10 cellular contexts compared by ENCODE assay signal in genomic region chr22:39559456-39560105, GRCh38. TPM values are rescaled to one million over a fixed set of nuclear protein-coding genes. Genes with fewer than 3 reads are reported as not detected.
DNase-seq lines count a peak whose midpoint lies in the region; ATAC-seq and TF ChIP-seq lines count a peak whose summit lies in the region.
"Had no signal": no experiment of that assay in that cellular context is flagged by ENCODE, and none has a peak within 500 bp of the region (broad histone marks: within the 10 kb centered on the region; RNA-seq: fewer than 3 reads in every experiment).

No MANE protein-coding gene starts in this region.

- ATAC-seq in heart right ventricle = peak in 3 of 8 donors; percentile 14 to 47 (median 33)
- no peak for ATAC-seq in left cardiac atrium
- ATAC-seq in sciatic nerve = no peak
- ATAC-seq in gastroesophageal sphincter = no peak

- H3K27ac ChIP-seq in heart right ventricle (no peak overlapping the region), tibial nerve (no peak overlapping the region), gastroesophageal sphincter (no peak overlapping the region)

- H3K4me1 ChIP-seq in heart right ventricle (peaks cover 0 to 8% (median 3%) of the 10 kb centered on the region in 9 donors), tibial nerve (peaks cover 0 to 27% (median 9%) of the 10 kb centered on the region in 4 donors), gastroesophageal sphincter (peaks cover 0 to 17% (median 8%) of the 10 kb centered on the region in 3 donors)

- TF ChIP-seq EP300 in tibial nerve (IDR thresholded peaks at IDR 0.05) (no peak), gastroesophageal sphincter (IDR thresholded peaks at IDR 0.05) (no peak)

- peak in 8 of 9 donors; percentile 14 to 45 (median 36) for TF ChIP-seq CTCF in heart right ventricle (IDR thresholded peaks at IDR 0.05)
- TF ChIP-seq CTCF in tibial nerve (IDR thresholded peaks at IDR 0.05) = peak in 3 of 5 experiments; percentile 3 to 27 (median 13)
- TF ChIP-seq CTCF in gastroesophageal sphincter (IDR thresholded peaks at IDR 0.05) = peak in 1 of 4 experiments; percentile 28

- 34 to 39% methylated on average over 11 of the region's 11 CpGs for WGBS in heart right ventricle, 2 donors
- 40 to 44% methylated on average over 11 of the region's 11 CpGs for WGBS in tibial nerve, 2 donors
- 100% methylated on average over 1 of the region's 11 CpGs; no CpG with 5 or more reads in 1 of the 2 donors for WGBS in gastroesophageal sphincter (ENCODE audit: low coverage in 1 of 2), 2 donors

- intact Hi-C loops in heart right ventricle (cut with DNase I) (loop anchor here in 3 of 10 donors (5.0 to 10.0 kb wide), 4 partner anchors 65 to 468 kb away; no protein-coding TSS in a partner anchor), left cardiac atrium (cut with DNase I) (loop anchor here in 1 of 2 donors (5.0 to 10.0 kb wide), 2 partner anchors 55 to 468 kb away; no protein-coding TSS in a partner anchor), sciatic nerve (cut with DNase I) (loop anchor here (5.0 kb wide), 1 partner anchor 468 kb away; no protein-coding TSS in a partner anchor)

- H3K9me3 ChIP-seq in heart right ventricle = no peaks in the 10 kb centered on the region
- no peaks in the 10 kb centered on the region for H3K9me3 ChIP-seq in tibial nerve
- no peaks in the 10 kb centered on the region for H3K9me3 ChIP-seq in gastroesophageal sphincter

- H3K36me3 ChIP-seq in heart right ventricle (no peaks in the 10 kb centered on the region), tibial nerve (no peaks in the 10 kb centered on the region), gastroesophageal sphincter (no peaks in the 10 kb centered on the region)

- H3K27me3 ChIP-seq in heart right ventricle = peaks cover 12 to 78% (median 63%) of the 10 kb centered on the region in 7 donors
- peaks cover 0 to 45% of the 10 kb centered on the region in 2 donors for H3K27me3 ChIP-seq in tibial nerve
- peaks cover 90% of the 10 kb centered on the region for H3K27me3 ChIP-seq in gastroesophageal sphincter

- H3K4me3 ChIP-seq in heart right ventricle (no peak overlapping the region), tibial nerve (no peak overlapping the region), gastroesophageal sphincter (no peak overlapping the region)

- DNase-seq in heart right ventricle (no peak), left cardiac atrium (no peak), OCI-M1 (lab: John Stamatoyannopoulos, UW) (peak; percentile 29), erythroblast (lab: John Stamatoyannopoulos, UW) (peak; percentile 36 to 60), tibial nerve (ENCODE audit: low spot score in 2 of 2) (no peak), sciatic nerve (ENCODE audit: low spot score) (no peak), NCI-H128 (lab: John Stamatoyannopoulos, UW; ENCODE audit: unreplicated experiment) (no peak)
- DNase-seq: NCI-H1417 treated with DMSO at 0.1 percent for 48 hours had no signal

- TF ChIP-seq POLR2A in erythroblast (IDR thresholded peaks at IDR 0.05; ENCODE audit: low read length) (no peak), tibial nerve (IDR thresholded peaks at IDR 0.05) (no peak), gastroesophageal sphincter (IDR thresholded peaks at IDR 0.05) (no peak)

RNA-seq across cellular contexts. Expression of gene CACNA1I, which starts 11.0 kb away (rescaled TPM):
- total RNA-seq in heart right ventricle (under 1 TPM in 5 of 10 donors, not detected in 5; 0.04 to 0.06 (median 0.05) TPM), left cardiac atrium (under 1 TPM; 0.03 to 0.06 TPM), tibial nerve (under 1 TPM; 0.42 to 0.78 (median 0.52) TPM), sciatic nerve (0.40 TPM), gastroesophageal sphincter (under 1 TPM; 0.04 to 0.54 (median 0.11) TPM)
- under 1 TPM in 1 of 2 donors, not detected in 1; under 0.01 TPM for polyA plus RNA-seq in heart right ventricle
- total RNA-seq: dermis microvascular lymphatic vessel endothelial cell had no signal

RNA-seq across cellular contexts. Expression of gene RPS19BP1, which starts 27.0 kb away (rescaled TPM):
- 10 to 100 TPM; 31.3 to 64.0 (median 37.2) TPM for total RNA-seq in heart right ventricle
- 100 to 1,000 TPM; 154 to 222 TPM for polyA plus RNA-seq in heart right ventricle
- 10 to 100 TPM; 66.1 to 70.7 TPM for total RNA-seq in left cardiac atrium
- 100 to 1,000 TPM; 178 to 206 (median 197) TPM for total RNA-seq in tibial nerve
- 58.2 TPM for total RNA-seq in sciatic nerve
- 100 to 1,000 TPM; 144 to 176 (median 160) TPM for total RNA-seq in gastroesophageal sphincter

RNA-seq across cellular contexts. Expression of gene ATF4, which starts 39.2 kb away (rescaled TPM):
- total RNA-seq in heart right ventricle (100 to 1,000 TPM in 9 of 10 donors, 10 to 100 TPM in 1; 95.2 to 319 (median 133) TPM), left cardiac atrium (100 to 1,000 TPM; 203 to 294 TPM), tibial nerve (100 to 1,000 TPM; 347 to 405 (median 390) TPM), sciatic nerve (319 TPM), gastroesophageal sphincter (100 to 1,000 TPM; 450 to 718 (median 563) TPM)
- 100 to 1,000 TPM; 439 to 637 TPM for polyA plus RNA-seq in heart right ventricle

RNA-seq across cellular contexts. Expression of gene MIEF1, which starts 57.5 kb away (rescaled TPM):
- total RNA-seq in heart right ventricle (10 to 100 TPM; 12.8 to 35.8 (median 17.5) TPM), left cardiac atrium (10 to 100 TPM; 18.1 to 29.0 TPM), tibial nerve (10 to 100 TPM; 18.0 to 38.2 (median 26.9) TPM), sciatic nerve (19.0 TPM), gastroesophageal sphincter (10 to 100 TPM; 17.8 to 28.3 (median 21.4) TPM)
- 1 to 10 TPM; 7.0 to 9.1 TPM for polyA plus RNA-seq in heart right ventricle

Comparison
In these comparisons a context has a peak if more than half of its experiments do, and no peak if none do; other contexts are left out.
1. DNase-seq: peak in OCI-M1 (single experiment) and erythroblast (2 of 2); none in heart right ventricle (0 of 2), left cardiac atrium (single experiment), tibial nerve (0 of 2), sciatic nerve (single experiment) and NCI-H128 (single experiment).